In the genomic region with DNA sequence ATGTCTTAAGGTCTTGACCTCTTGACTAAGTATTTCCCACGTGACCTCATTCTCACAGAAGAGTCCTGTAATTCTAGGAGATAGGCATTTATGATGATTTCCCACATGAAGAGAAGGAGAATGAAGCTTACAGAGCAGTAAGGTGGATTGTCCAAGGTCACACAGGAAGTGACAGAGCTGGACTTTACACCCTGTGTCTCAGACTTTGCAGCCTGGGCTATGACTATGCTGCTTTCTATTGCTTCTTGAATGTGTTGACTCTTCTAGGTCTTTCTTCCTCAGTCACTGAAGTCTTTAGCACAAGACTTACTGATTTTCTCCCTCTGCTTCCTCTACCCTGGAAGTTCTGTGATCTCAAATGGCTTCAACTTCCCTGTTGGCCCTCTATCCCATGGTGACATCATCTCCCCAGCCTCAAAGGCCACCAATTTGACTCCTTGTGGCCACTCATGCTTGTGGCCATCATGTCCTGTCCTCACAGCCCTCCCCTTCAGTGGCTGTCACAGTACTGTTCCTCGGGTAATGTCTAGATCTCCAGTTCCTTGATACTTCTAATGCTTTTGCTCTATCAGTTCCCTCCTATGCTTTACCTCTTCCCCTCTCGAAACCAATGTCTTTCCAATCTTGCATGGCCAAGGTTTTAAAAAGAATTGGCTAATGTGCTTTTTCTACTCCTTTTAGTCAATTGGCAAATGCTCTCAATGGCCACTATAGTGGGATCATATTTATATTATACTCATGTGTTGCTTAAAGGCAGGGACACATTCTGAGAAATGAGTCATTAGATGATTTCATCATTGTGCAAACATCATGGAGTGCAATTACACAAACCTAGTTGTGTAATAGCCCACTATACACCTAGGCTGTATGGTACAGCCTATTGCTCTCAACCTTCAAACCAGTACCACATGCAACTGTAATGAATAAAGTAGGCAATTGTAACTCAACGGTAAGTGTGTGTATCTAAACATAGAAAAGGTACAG, we compare ENCODE assay signal across 1 cellular context.
TF ChIP-seq lines count a peak whose summit lies in the region.

No MANE protein-coding gene starts in this region.

TF ChIP-seq in liver, 16 proteins besides CTCF, POLR2A, EP300 and RAD21 (continued from another document):
- TF ChIP-seq ZBTB33 (IDR thresholded peaks at IDR 0.05), result peak; percentile 66
- TF ChIP-seq HNF4A (conservative IDR thresholded peaks at IDR 0.05), result peak; percentile 67 to 84
- peak; percentile 85 for TF ChIP-seq YY1 (IDR thresholded peaks at IDR 0.05)
- TF ChIP-seq RXRA (IDR thresholded peaks at IDR 0.05), result peak; percentile 51 to 83
- TF ChIP-seq EGR1 (IDR thresholded peaks at IDR 0.05; ENCODE audit: low read depth in 2 of 2), result peak in 1 of 2 donors; percentile 50
